Comparison of ENCODE assay signal across 9 cellular contexts in the genomic region with DNA sequence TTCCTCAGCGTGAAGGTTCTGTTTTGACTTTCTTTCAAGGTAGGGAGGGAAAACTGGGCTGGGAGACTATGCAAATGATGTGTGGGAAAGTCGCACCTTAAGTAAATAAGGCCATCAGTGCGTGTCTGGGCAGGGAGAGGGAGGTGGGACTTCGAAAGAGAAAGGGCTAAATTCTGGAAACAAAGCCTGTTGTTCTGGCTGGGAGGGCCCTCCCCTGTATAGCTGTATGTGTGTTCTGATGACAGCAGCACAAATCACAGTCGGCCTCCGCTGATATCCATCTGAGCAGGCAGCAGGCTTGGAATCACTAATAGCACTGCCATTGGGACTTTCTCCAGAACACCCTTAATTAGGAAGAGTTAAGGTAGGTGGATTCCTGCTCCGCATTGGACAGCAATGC. TPM values are rescaled to one million over a fixed set of nuclear protein-coding genes. Genes with fewer than 3 reads are reported as not detected.
DNase-seq lines count a peak whose midpoint lies in the region; ATAC-seq lines count a peak whose summit lies in the region.
"Had no signal": no experiment of that assay in that cellular context is flagged by ENCODE, and none has a peak within 500 bp of the region (broad histone marks: within the 10 kb centered on the region; RNA-seq: fewer than 3 reads in every experiment).

No MANE protein-coding gene starts in this region.

- H3K4me1 ChIP-seq in esophagus (ENCODE audit: control insufficient read depth in 2 of 2, insufficient read depth in 2 of 2, low read length in 1 of 2) (peaks cover 12 to 20% of the 10 kb centered on the region in 2 donors), stomach smooth muscle (ENCODE audit: control insufficient read depth, insufficient read depth, low read length) (peaks cover 56% of the 10 kb centered on the region)

- H3K9ac ChIP-seq in stomach smooth muscle (ENCODE audit: low read length in 2 of 2), result peak overlapping the region; percentile 24 to 30

- peak; percentile 58 for ATAC-seq in GM19452 (IDR thresholded peaks at IDR 0.05; ENCODE audit: unreplicated experiment)
- peak; percentile 78 for ATAC-seq in HG03342 (IDR thresholded peaks at IDR 0.05; ENCODE audit: unreplicated experiment)

- H3K27me3 ChIP-seq in esophagus (ENCODE audit: control insufficient read depth in 1 of 2, insufficient read depth in 2 of 2, low read length in 2 of 2) (no peaks in the 10 kb centered on the region), stomach smooth muscle (ENCODE audit: control insufficient read depth in 1 of 2, insufficient read depth in 2 of 2, low read length in 2 of 2) (no peaks in the 10 kb centered on the region)

- H3K4me3 ChIP-seq in esophagus (ENCODE audit: low read depth in 1 of 2, low read length in 2 of 2), result no peak overlapping the region
- peak overlapping the region in 1 of 2 donors; percentile 10 for H3K4me3 ChIP-seq in stomach smooth muscle (ENCODE audit: low read length in 2 of 2)

- H3K9me3 ChIP-seq in esophagus (ENCODE audit: control insufficient read depth in 2 of 2, insufficient read depth in 1 of 2, low read depth in 1 of 2, low read length in 1 of 2) (no peaks in the 10 kb centered on the region), stomach smooth muscle (ENCODE audit: control insufficient read depth in 2 of 2, low read length in 2 of 2) (no peaks in the 10 kb centered on the region)

- H3K36me3 ChIP-seq in esophagus (ENCODE audit: control insufficient read depth in 2 of 2, insufficient read depth in 2 of 2, low read length in 1 of 2) (peaks cover 0 to 34% of the 10 kb centered on the region in 2 donors), stomach smooth muscle (ENCODE audit: control insufficient read depth in 2 of 2, insufficient read depth in 2 of 2, low read length in 2 of 2) (peaks cover 23 to 42% of the 10 kb centered on the region in 2 donors)

- 31 to 36% methylated on average over 7 of the region's 7 CpGs for WGBS in esophagus, 2 donors

- DNase-seq in stimulated activated CD4-positive, alpha-beta T cell treated with anti-CD3 and anti-CD28 coated beads, Interleukin-12 subunit alpha, Interleukin-12 subunit beta, amount 100 ng/mL, for 4 hours, result no peak
- DNase-seq in ecto neural progenitor cell (ENCODE audit: low spot score) (no peak), NCI-H2081 treated with DMSO at 0.1 percent for 48 hours (lab: John Stamatoyannopoulos, UW) (no peak)
- no peak for DNase-seq in stimulated activated naive CD4-positive, alpha-beta T cell (lab: John Stamatoyannopoulos, UW)
- DNase-seq: stimulated activated CD4-positive, alpha-beta T cell treated with anti-CD3 and anti-CD28 coated beads, Interleukin-15, amount 100 ng/mL, for 24 hours had no signal

- H3K27ac ChIP-seq in esophagus (ENCODE audit: low read depth in 2 of 2, low read length in 1 of 2), result peak overlapping the region; percentile 87 to 91
- peak overlapping the region; percentile 43 for H3K27ac ChIP-seq in stomach smooth muscle (ENCODE audit: low read length)

RNA-seq across cellular contexts. Expression of a gene that starts 19.2 kb away (rescaled TPM):
- 10 to 100 TPM; 36.5 to 48.8 TPM for polyA plus RNA-seq in esophagus
